8 cellular contexts compared by ENCODE assay signal in the genomic region with DNA sequence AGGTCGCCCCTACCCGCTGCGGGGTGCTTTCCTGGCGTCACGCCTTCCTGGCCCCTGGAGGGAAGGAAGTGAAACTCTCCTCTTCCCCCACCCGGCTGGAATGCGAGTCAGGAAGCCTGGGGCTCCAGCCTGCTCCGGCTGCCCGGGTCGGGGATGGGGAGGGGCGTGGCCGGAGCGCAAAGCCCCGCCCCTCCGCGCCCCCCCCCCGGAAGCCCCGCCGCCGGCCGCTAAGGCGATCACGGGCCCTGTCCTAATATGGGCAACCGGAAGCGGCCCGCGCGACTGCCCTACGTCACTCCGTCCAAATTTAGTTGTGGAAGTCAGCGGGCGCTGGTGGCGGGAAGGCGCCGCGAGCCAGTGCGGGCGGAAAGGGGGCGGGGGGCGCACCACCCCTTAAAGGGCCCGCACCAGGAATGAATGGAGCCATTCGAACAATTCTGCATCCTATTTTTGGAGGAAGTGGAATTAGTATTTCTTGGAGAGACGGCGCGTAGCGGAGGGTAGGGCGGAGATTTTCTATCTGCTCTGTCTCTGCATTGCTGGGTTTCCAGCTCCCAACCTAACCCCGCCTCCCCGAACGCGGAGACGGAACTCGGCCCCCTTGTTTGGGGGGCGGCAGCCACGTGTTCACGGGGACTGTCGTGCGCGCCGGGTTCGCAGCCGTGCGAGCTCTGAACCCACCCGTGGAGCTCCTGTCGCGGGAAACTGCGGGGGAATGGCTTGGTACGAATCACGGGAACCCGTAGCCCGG. TPM values are rescaled to one million over a fixed set of nuclear protein-coding genes. Genes with fewer than 3 reads are reported as not detected.
DNase-seq lines count a peak whose midpoint lies in the region; TF ChIP-seq lines count a peak whose summit lies in the region.

No MANE protein-coding gene starts in this region.

- H3K9me3 ChIP-seq in HAP-1 (no peaks in the 10 kb centered on the region), SJSA1 (replicated peaks) (no peaks in the 10 kb centered on the region; the same call in 1 of the 2 replicates), neural progenitor cell (ENCODE audit: low read depth) (no peaks in the 10 kb centered on the region), stomach (no peaks in the 10 kb centered on the region)

- H3K27me3 Mint-ChIP-seq in neural progenitor cell (ENCODE audit: insufficient read depth, low read depth) = peaks cover 16% of the 10 kb centered on the region

- WGBS in stomach, 5 donors = 0 to 1% (median 0%) methylated on average over 53 to 71 of the region's 71 CpGs

- H3K27ac ChIP-seq in SJSA1 = peak overlapping the region; percentile 78
- peak overlapping the region; percentile 97 for H3K27ac ChIP-seq in neural progenitor cell
- H3K27ac ChIP-seq in stomach = peak overlapping the region; percentile 96 to 99 (median 99)

- peaks cover 9% of the 10 kb centered on the region for H3K4me1 ChIP-seq in HAP-1
- peaks cover 27% of the 10 kb centered on the region for H3K4me1 ChIP-seq in SJSA1 (replicated peaks)
- H3K4me1 ChIP-seq in neural progenitor cell = peaks cover 8% of the 10 kb centered on the region
- peaks cover 24 to 50% (median 43%) of the 10 kb centered on the region in 4 donors for H3K4me1 ChIP-seq in stomach

- peaks cover 42% of the 10 kb centered on the region for H3F3A ChIP-seq in neural progenitor cell (ENCODE audit: low read depth)

- peak; percentile 44 for TF ChIP-seq EP300 in stomach (IDR thresholded peaks at IDR 0.05)

- no peak for TF ChIP-seq CTCF in foreskin fibroblast (IDR thresholded peaks at IDR 0.05; ENCODE audit: low read depth, low read length)
- TF ChIP-seq CTCF in neural progenitor cell (IDR thresholded peaks at IDR 0.05) = peak; percentile 17
- no peak for TF ChIP-seq CTCF in stomach (IDR thresholded peaks at IDR 0.05)

- TF ChIP-seq POLR2A in stomach (IDR thresholded peaks at IDR 0.05) = peak in 2 of 4 donors; percentile 94

- no peak overlapping the region for H2AFZ ChIP-seq in neural progenitor cell (replicated peaks)

- H3K9me3 Mint-ChIP-seq in neural progenitor cell = no peaks in the 10 kb centered on the region

- peaks cover 7% of the 10 kb centered on the region for H3K36me3 Mint-ChIP-seq in neural progenitor cell

- peak overlapping the region; percentile 80 for H3K9ac ChIP-seq in neural progenitor cell

- H3K79me2 ChIP-seq in neural progenitor cell (ENCODE audit: low read depth) = peaks cover 38% of the 10 kb centered on the region

- DNase-seq in Daoy (ENCODE audit: low read depth) (peak; percentile 98), HAP-1 (ENCODE audit: low spot score in 2 of 2) (peak; percentile 92 to 97), NAMALWA (ENCODE audit: low spot score) (peak; percentile 96), SJSA1 (ENCODE audit: low read depth in 1 of 2, low spot score in 2 of 2) (peak; percentile 97), foreskin fibroblast (peak; percentile 96 to 99), neural progenitor cell (ENCODE audit: low spot score) (peak; percentile 99), stomach (peak; percentile 99)
- peak; percentile 89 to 95 (median 92) for DNase-seq in activated naive CD4-positive, alpha-beta T cell (lab: John Stamatoyannopoulos, UW)

- peak overlapping the region; percentile 97 for H3K4me3 ChIP-seq in HAP-1
- H3K4me3 ChIP-seq in SJSA1 = peak overlapping the region; percentile 76
- peak overlapping the region; percentile 92 to 100 for H3K4me3 ChIP-seq in foreskin fibroblast (ENCODE audit: low read depth in 1 of 2, low read length in 2 of 2)
- peak overlapping the region; percentile 91 for H3K4me3 ChIP-seq in neural progenitor cell
- H3K4me3 ChIP-seq in stomach = peak overlapping the region; percentile 85 to 92 (median 88)

- peaks cover 25% of the 10 kb centered on the region for H4K20me1 ChIP-seq in neural progenitor cell (ENCODE audit: low read depth)

- peak overlapping the region; percentile 94 for H3K4me3 Mint-ChIP-seq in neural progenitor cell

- H3K27me3 ChIP-seq in HAP-1 (ENCODE audit: low read depth) (no peaks in the 10 kb centered on the region), SJSA1 (replicated peaks) (no peaks in the 10 kb centered on the region), neural progenitor cell (peaks cover 6% of the 10 kb centered on the region), stomach (no peaks in the 10 kb centered on the region)

- peak overlapping the region; percentile 94 for H3K4me2 ChIP-seq in neural progenitor cell

- H3K36me3 ChIP-seq in HAP-1 (replicated peaks) = peaks cover 16% of the 10 kb centered on the region
- peaks cover 26% of the 10 kb centered on the region for H3K36me3 ChIP-seq in SJSA1
- no peaks in the 10 kb centered on the region for H3K36me3 ChIP-seq in neural progenitor cell
- no peaks in the 10 kb centered on the region for H3K36me3 ChIP-seq in stomach

- H3K27ac Mint-ChIP-seq in neural progenitor cell = peak overlapping the region; percentile 99

- peaks cover 39% of the 10 kb centered on the region for H3K4me1 Mint-ChIP-seq in neural progenitor cell

- intact Hi-C loops in stomach (cut with DNase I; ENCODE audit: low total_unique reads) = no loop called here

- in situ Hi-C loops in HAP-1 (cut with MboI; ENCODE audit: low sequenced_read_pairs) = loop anchor here (25.0 kb wide), 1 partner anchor 861 kb away; a partner anchor contains a TSS

RNA-seq across cellular contexts. Expression of a gene that starts 1.6 kb away (rescaled TPM):
- total RNA-seq in Daoy (2014; rRNA removed; shearing (Covaris generic)) = 23.7 and 27.3 TPM in 2 replicates
- 12.3 and 25.5 TPM in 2 replicates for total RNA-seq in SJSA1 (2014; rRNA removed; shearing (Covaris generic))
- total RNA-seq in neural progenitor cell (ENCODE audit: low replicate concordance) (13.7 and 55.4 TPM in 2 replicates), stomach (100 to 1,000 TPM in 3 of 5 donors, 10 to 100 TPM in 2; 32.3 to 421 (median 150) TPM)
- polyA plus RNA-seq in stomach = 10 to 100 TPM; 64.3 to 87.2 (median 64.6) TPM

RNA-seq across cellular contexts. Expression of a gene that starts 1.6 kb away (rescaled TPM):
- 88.8 and 89.8 TPM in 2 replicates for total RNA-seq in Daoy (2014; rRNA removed; shearing (Covaris generic))
- 106 and 125 TPM in 2 replicates for total RNA-seq in SJSA1 (2014; rRNA removed; shearing (Covaris generic))
- total RNA-seq in neural progenitor cell (ENCODE audit: low replicate concordance) (36.5 and 51.2 TPM in 2 replicates), stomach (100 to 1,000 TPM in 3 of 5 donors, 10 to 100 TPM in 2; 20.4 to 942 (median 117) TPM)
- 100 to 1,000 TPM in 1 of 3 donors, 10 to 100 TPM in 2; 74.8 to 114 (median 94.7) TPM for polyA plus RNA-seq in stomach

RNA-seq across cellular contexts. Expression of a gene that starts 33.7 kb away (rescaled TPM):
- total RNA-seq in Daoy (2014; rRNA removed; shearing (Covaris generic)) = 50.6 and 51.2 TPM in 2 replicates
- 48.9 and 75.9 TPM in 2 replicates for total RNA-seq in SJSA1 (2014; rRNA removed; shearing (Covaris generic))
- total RNA-seq in neural progenitor cell (ENCODE audit: low replicate concordance) (34.7 and 108 TPM in 2 replicates), stomach (100 to 1,000 TPM in 1 of 5 donors, 10 to 100 TPM in 4; 10.1 to 122 (median 26.3) TPM)
- polyA plus RNA-seq in stomach = 10 to 100 TPM in 1 of 3 donors, 1 to 10 TPM in 2; 6.9 to 26.2 (median 9.5) TPM

RNA-seq across cellular contexts. Expression of a gene that starts 35.2 kb away (rescaled TPM):
- total RNA-seq in Daoy (2014; rRNA removed; shearing (Covaris generic)) = 61.6 and 67.5 TPM in 2 replicates
- total RNA-seq in SJSA1 (2014; rRNA removed; shearing (Covaris generic)) = 29.6 and 49.9 TPM in 2 replicates
- total RNA-seq in neural progenitor cell (ENCODE audit: low replicate concordance) (30.2 and 49.0 TPM in 2 replicates), stomach (100 to 1,000 TPM in 1 of 5 donors, 10 to 100 TPM in 4; 29.6 to 373 (median 36.5) TPM)
- polyA plus RNA-seq in stomach = 10 to 100 TPM; 64.7 to 88.2 (median 77.9) TPM

RNA-seq across cellular contexts. Expression of a gene that starts 49.1 kb away (rescaled TPM):
- total RNA-seq in Daoy (2014; rRNA removed; shearing (Covaris generic)) = 0.24 and 0.34 TPM in 2 replicates
- not detected in 2 replicates for total RNA-seq in SJSA1 (2014; rRNA removed; shearing (Covaris generic))
- 0.88 and 2.2 TPM in 2 replicates for total RNA-seq in neural progenitor cell (ENCODE audit: low replicate concordance)
- total RNA-seq in stomach = 10 to 100 TPM in 2 of 5 donors, 1 to 10 TPM in 2, not detected in 1; 1.3 to 19.3 (median 7.6) TPM
- polyA plus RNA-seq in stomach = 1 to 10 TPM; 4.1 to 5.5 (median 5.0) TPM

Comparison
In these comparisons a context has a peak if more than half of its experiments do, and no peak if none do; other contexts are left out.
1. Peak in every context shown above with its lines: DNase-seq, H3K4me3 ChIP-seq and H3K27ac ChIP-seq.